Comparison of ENCODE assay signal across 8 cellular contexts in the genomic region with DNA sequence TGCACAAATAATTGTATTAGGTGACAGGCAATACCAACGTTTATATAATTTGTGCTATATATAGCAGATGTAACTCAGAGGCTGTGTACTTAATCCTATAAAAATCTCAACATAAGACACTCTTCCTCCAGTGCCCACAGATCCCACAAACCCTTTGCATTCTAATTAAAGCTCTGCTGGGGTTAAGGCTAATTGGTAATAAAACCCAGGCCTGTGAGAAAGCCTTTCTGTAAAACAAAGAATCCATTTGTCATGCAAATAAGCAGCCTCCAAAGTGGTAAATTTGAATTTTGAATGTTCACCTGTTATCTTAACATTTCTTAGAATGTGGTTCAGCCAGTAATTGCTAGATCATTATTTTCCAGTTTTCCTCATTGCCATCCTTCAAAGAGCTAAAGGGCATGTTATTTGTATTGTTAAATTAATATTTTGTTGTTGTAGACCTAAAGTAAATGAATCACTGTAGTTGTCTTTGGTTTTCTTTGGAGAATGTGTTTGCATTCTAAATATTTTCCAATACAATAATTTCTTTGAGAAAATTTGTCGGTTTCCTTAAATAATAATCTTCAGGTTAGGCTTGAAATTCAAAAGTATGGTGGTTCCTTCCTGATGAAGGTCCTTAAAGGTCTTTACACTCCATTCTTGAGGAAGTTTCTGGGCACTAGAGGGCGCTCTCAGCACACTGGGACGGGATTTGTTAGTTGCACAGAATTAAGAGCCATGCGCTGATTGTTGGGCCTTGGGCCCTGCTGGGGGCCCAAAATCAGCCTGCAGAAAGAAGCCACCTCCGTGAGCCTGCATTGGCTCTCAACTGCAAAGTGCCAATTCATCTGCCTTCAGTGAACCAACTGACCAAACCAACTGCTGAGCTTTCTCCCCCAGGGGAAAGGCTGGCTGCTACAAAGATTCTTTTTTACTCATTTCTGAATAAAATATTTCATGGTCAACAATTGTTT. TPM values are rescaled to one million over a fixed set of nuclear protein-coding genes. Genes with fewer than 3 reads are reported as not detected.
DNase-seq lines count a peak whose midpoint lies in the region; ATAC-seq and TF ChIP-seq lines count a peak whose summit lies in the region.

No MANE protein-coding gene starts in this region.

- peaks cover 0 to 5% of the 10 kb centered on the region in 2 donors for H3K4me1 ChIP-seq in lung (ENCODE audit: control insufficient read depth in 2 of 2, insufficient read depth in 2 of 2, low read length in 2 of 2)

- H3K36me3 ChIP-seq in lung (ENCODE audit: control insufficient read depth in 2 of 2, insufficient read depth in 2 of 2, low read length in 2 of 2): no peaks in the 10 kb centered on the region

- WGBS in lung, 2 donors: 2% methylated on average over 6 of the region's 6 CpGs

- H3K9me3 ChIP-seq in lung (ENCODE audit: control insufficient read depth in 2 of 2, insufficient read depth in 1 of 2, low read length in 1 of 2): no peaks in the 10 kb centered on the region

- in situ Hi-C loops in GM13977 (cut with MboI; ENCODE audit: low pct_unique_long_range_greater_than_20kb, low sequenced_read_pairs, unreplicated experiment): loop anchor here (10.0 kb wide), 1 partner anchor 394 kb away; a partner anchor contains a TSS

- DNase-seq in GM13977 (ENCODE audit: low spot score): peak; percentile 42
- DNase-seq in HS-27A (ENCODE audit: low read depth): peak; percentile 79
- peak; percentile 72 for DNase-seq in NCI-H774 (lab: John Stamatoyannopoulos, UW)
- DNase-seq in activated CD4-positive, alpha-beta T cell treated with anti-CD3 and anti-CD28 coated beads, Interleukin-2, amount 50 U/mL, for 24 hours (ENCODE audit: low read depth in 1 of 2, low spot score in 1 of 2): peak; percentile 85 to 88
- peak; percentile 90 for DNase-seq in ecto neural progenitor cell (ENCODE audit: low spot score)
- peak; percentile 93 for DNase-seq in lung (ENCODE audit: low spot score)
- DNase-seq in stimulated activated CD4-positive, alpha-beta T cell treated with anti-CD3 and anti-CD28 coated beads, TNF-alpha, amount 100 ng/mL, for 24 hours (ENCODE audit: low read depth in 3 of 3): peak; percentile 79 to 90 (median 86)

- ATAC-seq in lung (ENCODE audit: insufficient read depth, low FRiP score) (peak; percentile 67), GM18868 (IDR thresholded peaks at IDR 0.05; ENCODE audit: unreplicated experiment) (no peak)

- peak overlapping the region in 1 of 2 donors; percentile 74 for H3K27ac ChIP-seq in lung (ENCODE audit: low read depth in 1 of 2, low read length in 1 of 2)

- H3K27me3 ChIP-seq in lung (ENCODE audit: control insufficient read depth, insufficient read depth): no peaks in the 10 kb centered on the region

- H3K4me3 ChIP-seq in lung: no peak overlapping the region

- TF ChIP-seq CTCF in GM13977 (IDR thresholded peaks at IDR 0.05; ENCODE audit: extremely low read depth, insufficient read depth, missing control alignments) (peak; percentile 81), lung (IDR thresholded peaks at IDR 0.05; ENCODE audit: control extremely low read depth, extremely low read depth) (peak; percentile 87)

RNA-seq across cellular contexts. Expression of a gene that starts 46.1 kb away (rescaled TPM):
- total RNA-seq in lung: 100 to 1,000 TPM; 170 to 273 TPM
- 100 to 1,000 TPM; 219 to 347 TPM for polyA plus RNA-seq in lung

Comparison
In these comparisons a context has a peak if more than half of its experiments do, and no peak if none do; other contexts are left out.
1. DNase-seq: peak in every context shown above with its lines; median percentile 93 in lung; 90 in ecto neural progenitor cell; 86 in activated CD4-positive, alpha-beta T cell treated with anti-CD3 and anti-CD28 coated beads, Interleukin-2, amount 50 U/mL, for 24 hours; 86 in stimulated activated CD4-positive, alpha-beta T cell treated with anti-CD3 and anti-CD28 coated beads, TNF-alpha, amount 100 ng/mL, for 24 hours; 79 in HS-27A; 72 in NCI-H774; 42 in GM13977.